ENCODE assay signal across 29 cellular contexts in genomic region chr2:221308507-221309054, GRCh38.
"Had no signal": no experiment of that assay in that cellular context is flagged by ENCODE, and none has a peak within 500 bp of the region (broad histone marks: within the 10 kb centered on the region; RNA-seq: fewer than 3 reads in every experiment).

No MANE protein-coding gene starts in this region.

- H3K4me3 Mint-ChIP-seq: effector memory CD8-positive, alpha-beta T cell; immature natural killer cell; mesothelial cell of epicardium; naive B cell; natural killer cell treated with Interleukin-12 subunit alpha and Interleukin-12 subunit beta and Interleukin-15 and Interleukin-18, amount 100 ng/mL, for 72 hours; stimulated activated effector memory CD8-positive, alpha-beta T cell treated with anti-CD3 and anti-CD28 coated beads, Interleukin-12 subunit alpha, Interleukin-12 subunit beta, amount 100 ng/mL, for 72 hours had no signal

- H3K4me1 ChIP-seq: right atrium auricular region, stomach, vagina had no signal

- H3K27ac Mint-ChIP-seq: effector memory CD8-positive, alpha-beta T cell; immature natural killer cell; mesothelial cell of epicardium; naive B cell; natural killer cell treated with Interleukin-12 subunit alpha and Interleukin-12 subunit beta and Interleukin-15 and Interleukin-18, amount 100 ng/mL, for 72 hours; stimulated activated effector memory CD8-positive, alpha-beta T cell treated with anti-CD3 and anti-CD28 coated beads, Interleukin-12 subunit alpha, Interleukin-12 subunit beta, amount 100 ng/mL, for 72 hours had no signal

- DNase-seq: dermis blood vessel endothelial cell; effector memory CD8-positive, alpha-beta T cell; erythroblast; esophagus squamous epithelium; foreskin melanocyte; glutamatergic neuron; heart right ventricle; hypothalamus; immature natural killer cell; islet precursor cell; kidney glomerular epithelial cell; mesenchymal stem cell; mucosa of descending colon; naive B cell; nucleus accumbens; stimulated activated CD4-positive, alpha-beta T cell treated with anti-CD3 and anti-CD28 coated beads, Interleukin-2, amount 100 ng/mL, for 24 hours; stimulated activated CD4-positive, alpha-beta T cell treated with anti-CD3 and anti-CD28 coated beads, Interleukin-4, amount 100 ng/mL, for 24 hours; stimulated activated naive CD4-positive, alpha-beta T cell treated with Interleukin-2 at 50 U/mL for 16 hours; stomach; thyroid gland; trophoblast cell had no signal

- H3K4me1 Mint-ChIP-seq: stimulated activated effector memory CD8-positive, alpha-beta T cell treated with anti-CD3 and anti-CD28 coated beads, Interleukin-12 subunit alpha, Interleukin-12 subunit beta, amount 100 ng/mL, for 72 hours had no signal

- H3K9me3 ChIP-seq: esophagus squamous epithelium, heart right ventricle, mucosa of descending colon, prostate gland, right atrium auricular region, stomach, thyroid gland, vagina had no signal

- H3K4me3 ChIP-seq: coronary artery, esophagus squamous epithelium, heart right ventricle, mucosa of descending colon, prostate gland, right atrium auricular region, stomach, thyroid gland, vagina had no signal

- H3K27ac ChIP-seq: coronary artery, esophagus squamous epithelium, heart right ventricle, prostate gland, right atrium auricular region, stomach, thyroid gland, vagina had no signal

- FAIRE-seq: endometrium had no signal

- H3K27me3 ChIP-seq: esophagus squamous epithelium, heart right ventricle, right atrium auricular region, stomach, thyroid gland, vagina had no signal

- H3K36me3 Mint-ChIP-seq: immature natural killer cell; mesothelial cell of epicardium; naive B cell; natural killer cell treated with Interleukin-12 subunit alpha and Interleukin-12 subunit beta and Interleukin-15 and Interleukin-18, amount 100 ng/mL, for 72 hours; stimulated activated effector memory CD8-positive, alpha-beta T cell treated with anti-CD3 and anti-CD28 coated beads, Interleukin-12 subunit alpha, Interleukin-12 subunit beta, amount 100 ng/mL, for 72 hours had no signal

- H3K9me3 Mint-ChIP-seq: effector memory CD8-positive, alpha-beta T cell; immature natural killer cell; mesothelial cell of epicardium; naive B cell; natural killer cell treated with Interleukin-12 subunit alpha and Interleukin-12 subunit beta and Interleukin-15 and Interleukin-18, amount 100 ng/mL, for 72 hours; stimulated activated effector memory CD8-positive, alpha-beta T cell treated with anti-CD3 and anti-CD28 coated beads, Interleukin-12 subunit alpha, Interleukin-12 subunit beta, amount 100 ng/mL, for 72 hours had no signal

- H3K36me3 ChIP-seq: esophagus squamous epithelium, heart right ventricle, prostate gland, right atrium auricular region, stomach, thyroid gland, vagina had no signal
